ENCODE assay signal across 25 cellular contexts in genomic region chr9:22229069-22229468, GRCh38.
"Had no signal": no experiment of that assay in that cellular context is flagged by ENCODE, and none has a peak within 500 bp of the region (broad histone marks: within the 10 kb centered on the region; RNA-seq: fewer than 3 reads in every experiment).

No MANE protein-coding gene starts in this region.

- ATAC-seq: activated CD4-positive, alpha-beta T cell treated with anti-CD3 and anti-CD28 coated beads for 36 hours; activated CD4-positive, CD25-positive, alpha-beta regulatory T cell treated with anti-CD3 and anti-CD28 coated beads, Interleukin-2, amount 50 U/mL, for 24 hours; activated CD8-positive, alpha-beta T cell treated with anti-CD3 and anti-CD28 coated beads, Interleukin-2, amount 10 ng/mL, durations not matched to agents 7 days and 5 days; body of pancreas had no signal

- H3K27ac ChIP-seq: body of pancreas, breast epithelium had no signal

- H3K9me3 Mint-ChIP-seq: activated naive CD4-positive, alpha-beta T cell treated with anti-CD3 and anti-CD28 coated beads, Interleukin-2, amount 50 U/mL, for 24 hours; T-helper 2 cell treated with Interferon-gamma antibody and Interleukin-4, amounts not matched to agents 5 μg/mL and 100 μg/mL, for 36 hours had no signal

- H3K27me3 ChIP-seq: body of pancreas, breast epithelium had no signal

- H3K27ac Mint-ChIP-seq: activated CD4-positive, alpha-beta T cell treated with anti-CD3 and anti-CD28 coated beads for 36 hours; activated CD4-positive, alpha-beta T cell treated with anti-CD3 and anti-CD28 coated beads, Interleukin-2, amount 10 ng/mL, durations not matched to agents 7 days and 5 days; activated CD8-positive, alpha-beta T cell treated with anti-CD3 and anti-CD28 coated beads, Interleukin-2, amount 10 ng/mL, durations not matched to agents 7 days and 5 days; activated naive CD4-positive, alpha-beta T cell treated with anti-CD3 and anti-CD28 coated beads, Interleukin-2, amount 50 U/mL, for 24 hours; activated naive CD8-positive, alpha-beta T cell treated with anti-CD3 and anti-CD28 coated beads, Interleukin-2, amount 10 ng/mL, durations not matched to agents 7 days and 5 days; activated T-cell treated with anti-CD3 and anti-CD28 coated beads, Interleukin-2, amount 50 U/mL, for 24 hours; activated T-helper 2 cell treated with anti-CD3 and anti-CD28 coated beads, Interferon-gamma antibody, Interleukin-2, Interleukin-4, amounts not matched to agents 10 μg/mL and 5 μg/mL and 100 μg/mL, durations not matched to agents 14 hours and 24 hours and 36 hours; IgD-negative memory B cell; T-helper 2 cell treated with Interferon-gamma antibody and Interleukin-4, amounts not matched to agents 5 μg/mL and 100 μg/mL, for 36 hours had no signal

- H3K4me3 Mint-ChIP-seq: activated CD4-positive, alpha-beta T cell treated with anti-CD3 and anti-CD28 coated beads for 36 hours; activated CD4-positive, alpha-beta T cell treated with anti-CD3 and anti-CD28 coated beads, Interleukin-2, amount 10 ng/mL, durations not matched to agents 7 days and 5 days; activated CD8-positive, alpha-beta T cell treated with anti-CD3 and anti-CD28 coated beads, Interleukin-2, amount 10 ng/mL, durations not matched to agents 7 days and 5 days; activated naive CD4-positive, alpha-beta T cell treated with anti-CD3 and anti-CD28 coated beads, Interleukin-2, amount 50 U/mL, for 24 hours; activated naive CD8-positive, alpha-beta T cell treated with anti-CD3 and anti-CD28 coated beads, Interleukin-2, amount 10 ng/mL, durations not matched to agents 7 days and 5 days; activated T-cell treated with anti-CD3 and anti-CD28 coated beads, Interleukin-2, amount 50 U/mL, for 24 hours; IgD-negative memory B cell; T-helper 2 cell treated with Interferon-gamma antibody and Interleukin-4, amounts not matched to agents 5 μg/mL and 100 μg/mL, for 36 hours had no signal

- H3K4me3 ChIP-seq: body of pancreas, breast epithelium had no signal

- H3K4me1 ChIP-seq: body of pancreas, breast epithelium had no signal

- DNase-seq: activated CD4-positive, alpha-beta T cell treated with anti-CD3 and anti-CD28 coated beads for 36 hours; activated CD4-positive, alpha-beta T cell treated with anti-CD3 and anti-CD28 coated beads, Interleukin-2, amount 10 ng/mL, durations not matched to agents 7 days and 5 days; activated CD4-positive, alpha-beta T cell treated with anti-CD3 and anti-CD28 coated beads, Interleukin-2, amount 50 U/mL, for 48 hours; activated CD8-positive, alpha-beta T cell treated with anti-CD3 and anti-CD28 coated beads, Interleukin-2, amount 10 ng/mL, durations not matched to agents 7 days and 5 days; activated gamma-delta T cell; activated naive CD4-positive, alpha-beta T cell treated with Interleukin-2 at 50 U/mL for 16 hours; activated naive CD8-positive, alpha-beta T cell treated with anti-CD3 and anti-CD28 coated beads, Interleukin-2, amount 10 ng/mL, durations not matched to agents 7 days and 5 days; activated T-cell treated with anti-CD3 and anti-CD28 coated beads, Interleukin-2, amount 50 U/mL, for 24 hours; amygdala; body of pancreas; KBM-7; NCI-H1105; NCI-H1417 treated with DMSO at 0.1 percent for 48 hours; NCI-H187 treated with DMSO at 0.1 percent for 48 hours; NCI-H2171 treated with DMSO at 0.1 percent for 48 hours; NCI-H2227 treated with DMSO at 0.1 percent for 48 hours; NCI-H524; NCI-H82; Right ventricle myocardium superior had no signal

- H3K36me3 Mint-ChIP-seq: IgD-negative memory B cell had no signal

- H3K27me3 Mint-ChIP-seq: activated naive CD4-positive, alpha-beta T cell treated with anti-CD3 and anti-CD28 coated beads, Interleukin-2, amount 50 U/mL, for 24 hours had no signal

- H3K36me3 ChIP-seq: breast epithelium had no signal

- H3K4me1 Mint-ChIP-seq: activated CD4-positive, alpha-beta T cell treated with anti-CD3 and anti-CD28 coated beads for 36 hours; activated CD4-positive, alpha-beta T cell treated with anti-CD3 and anti-CD28 coated beads, Interleukin-2, amount 10 ng/mL, durations not matched to agents 7 days and 5 days; activated naive CD4-positive, alpha-beta T cell treated with anti-CD3 and anti-CD28 coated beads, Interleukin-2, amount 50 U/mL, for 24 hours; activated naive CD8-positive, alpha-beta T cell treated with anti-CD3 and anti-CD28 coated beads, Interleukin-2, amount 10 ng/mL, durations not matched to agents 7 days and 5 days had no signal
